In genomic region chr3:106560451-106560966, GRCh38 we compare ENCODE assay signal across 16 cellular contexts.
A peak's percentile ranks its signal among the peaks of the same experiment; 100 is the strongest.
DNase-seq lines count a peak whose midpoint lies in the region; ATAC-seq, FAIRE-seq and TF ChIP-seq lines count a peak whose summit lies in the region.
"Had no signal": no experiment of that assay in that cellular context is flagged by ENCODE, and none has a peak within 500 bp of the region (broad histone marks: within the 10 kb centered on the region; RNA-seq: fewer than 3 reads in every experiment).

No MANE protein-coding gene starts in this region.

- H3K4me2 ChIP-seq in IMR-90 (ENCODE audit: low read depth, low read length) (peak overlapping the region; percentile 26; the same call in 1 of the 2 replicates), keratinocyte (ENCODE audit: control insufficient read depth, extremely low read depth, insufficient read depth, low read depth, low read length) (peak overlapping the region; percentile 41)

- CTCF ChIA-PET in IMR-90 (lab: Yijun Ruan, JAX): no interaction called here

- no peaks in the 10 kb centered on the region for H3K27me3 ChIP-seq in IMR-90 (ENCODE audit: control insufficient read depth, insufficient read depth, low read length)
- H3K27me3 ChIP-seq in keratinocyte (ENCODE audit: control insufficient read depth, extremely low read depth, insufficient read depth, low read length): no peaks in the 10 kb centered on the region
- no peaks in the 10 kb centered on the region for H3K27me3 ChIP-seq in lower lobe of right lung (ENCODE audit: low read depth)

- no peak overlapping the region; the same call in 1 of the 2 replicates for H2BK20ac ChIP-seq in IMR-90 (ENCODE audit: low read depth, low read length)

- no peak overlapping the region for H3K4ac ChIP-seq in IMR-90 (ENCODE audit: low read depth, low read length)

- H3K36me3 ChIP-seq in IMR-90 (ENCODE audit: control insufficient read depth, insufficient read depth, low read length) (no peaks in the 10 kb centered on the region), keratinocyte (ENCODE audit: control insufficient read depth in 2 of 2, extremely low read depth in 1 of 2, insufficient read depth in 2 of 2, low read length in 2 of 2) (no peaks in the 10 kb centered on the region), lower lobe of right lung (no peaks in the 10 kb centered on the region)

- no peak overlapping the region for H3K23ac ChIP-seq in IMR-90 (ENCODE audit: low read depth, low read length)

- H2BK120ac ChIP-seq in IMR-90 (ENCODE audit: low read depth, low read length): peak overlapping the region; percentile 22; the same call in 1 of the 2 replicates

- H3K27ac ChIP-seq in IMR-90 (ENCODE audit: insufficient read depth, low read length): no peak overlapping the region
- H3K27ac ChIP-seq in keratinocyte (ENCODE audit: control insufficient read depth, insufficient read depth, low read length): peak overlapping the region; percentile 52
- no peak overlapping the region for H3K27ac ChIP-seq in lower lobe of right lung

- no peak overlapping the region for H4K91ac ChIP-seq in IMR-90 (ENCODE audit: insufficient read depth, low read depth, low read length)

- DNase-seq in AG09319 (ENCODE audit: extremely low read depth, low read depth): peak; percentile 41
- peak; percentile 71 for DNase-seq in IMR-90
- DNase-seq in amniotic epithelial cell (ENCODE audit: low read depth): peak; percentile 97
- DNase-seq in keratinocyte (ENCODE audit: low read depth, low spot score): peak; percentile 19
- no peak for DNase-seq in activated gamma-delta T cell treated with Interleukin-2 at 50 U/mL for 16 hours
- DNase-seq in activated naive CD4-positive, alpha-beta T cell treated with Interleukin-2 at 50 U/mL for 16 hours: no peak
- no peak for DNase-seq in lower lobe of right lung
- DNase-seq: activated CD4-positive, CD25-positive, alpha-beta regulatory T cell treated with anti-CD3 and anti-CD28 coated beads, Interleukin-2, amount 50 U/mL, for 72 hours; activated naive CD4-positive, alpha-beta T cell treated with anti-CD3 and anti-CD28 coated beads, Interleukin-2, amount 50 U/mL, for 16 hours; endodermal cell; left colon; NCI-H1105; nucleus accumbens; substantia nigra had no signal

- intact Hi-C loops in IMR-90 (cut with micrococcal nuclease): no loop called here
- intact Hi-C loops in lower lobe of right lung (cut with DNase I): no loop called here

- WGBS in IMR-90 (ENCODE audit: extremely low coverage in 2 of 2, insufficient read length in 1 of 2), 2 experiments: no CpG with 5 or more reads among the region's 3 CpGs

- no peak for TF ChIP-seq RAD21 in IMR-90 (IDR thresholded peaks at IDR 0.05; ENCODE audit: low read length)

- peak; percentile 79 for ATAC-seq in IMR-90 (ENCODE audit: low read depth)
- no peak for ATAC-seq in GM18907 (IDR thresholded peaks at IDR 0.05; ENCODE audit: unreplicated experiment)
- ATAC-seq in lower lobe of right lung: no peak
- ATAC-seq: left colon, Panc1 had no signal

- H2AK5ac ChIP-seq in IMR-90 (ENCODE audit: low read depth, low read length): no peak overlapping the region

- no peaks in the 10 kb centered on the region for H3K9me3 ChIP-seq in IMR-90 (ENCODE audit: control insufficient read depth, insufficient read depth, low read length)
- H3K9me3 ChIP-seq in keratinocyte (ENCODE audit: control insufficient read depth, low read depth, low read length): no peaks in the 10 kb centered on the region
- H3K9me3 ChIP-seq in lower lobe of right lung: no peaks in the 10 kb centered on the region

- 0 out of 2 replicates have a peak overlapping the region, but pooled peaks have one; percentile 17 for H3K14ac ChIP-seq in IMR-90 (replicated peaks; ENCODE audit: low read depth, low read length)

- no peak overlapping the region for H3K9ac ChIP-seq in IMR-90 (ENCODE audit: low read depth, low read length)
- H3K9ac ChIP-seq in keratinocyte (ENCODE audit: control insufficient read depth, extremely low read depth, insufficient read depth, low read length): no peak overlapping the region

- TF ChIP-seq POLR2A in IMR-90 (IDR thresholded peaks at IDR 0.05; ENCODE audit: low read depth, low read length): no peak

- no peaks in the 10 kb centered on the region for H3K79me2 ChIP-seq in keratinocyte (ENCODE audit: control insufficient read depth, insufficient read depth, low read length)

- no peak overlapping the region for H2AK9ac ChIP-seq in IMR-90 (replicated peaks; ENCODE audit: low read depth, low read length, poor library complexity)

- H2BK15ac ChIP-seq in IMR-90 (ENCODE audit: low read depth, low read length): no peak overlapping the region

- H2BK5ac ChIP-seq in IMR-90 (ENCODE audit: low read depth, low read length, poor library complexity, severe bottlenecking): peak overlapping the region; percentile 44

- H3K4me3 ChIP-seq in IMR-90 (ENCODE audit: insufficient read depth, low read depth, low read length) (no peak overlapping the region), keratinocyte (ENCODE audit: control insufficient read depth in 2 of 3, extremely low read depth in 1 of 3, insufficient read depth in 2 of 3, low read depth in 1 of 3, low read length in 3 of 3) (no peak overlapping the region), lower lobe of right lung (no peak overlapping the region)

- dilution Hi-C loops in IMR-90 (cut with HindIII; ENCODE audit: low sequenced_read_pairs, unreplicated experiment) (no loop called here), keratinocyte (cut with MboI; ENCODE audit: extremely low pct_ligation_motif_present, low sequenced_read_pairs) (no loop called here)

- H3K9me1 ChIP-seq in IMR-90 (ENCODE audit: insufficient read depth, low read length): no peaks in the 10 kb centered on the region
- H3K9me1 ChIP-seq in keratinocyte (ENCODE audit: control insufficient read depth, extremely low read depth, insufficient read depth, low read length): no peaks in the 10 kb centered on the region

- H4K5ac ChIP-seq in IMR-90 (ENCODE audit: low read depth, low read length): no peak overlapping the region

- FAIRE-seq in keratinocyte (lab: Jason Lieb, UNC): peak; percentile 67

- no TSS peak for BruUV-seq in IMR-90 (replicated peaks; lab: Mats Ljungman, UMichigan)

- POLR2A ChIA-PET in IMR-90 (lab: Charles Lee; ENCODE audit: unreplicated experiment): no interaction called here

- H4K20me1 ChIP-seq in IMR-90 (ENCODE audit: insufficient read depth, low read length) (no peaks in the 10 kb centered on the region), keratinocyte (ENCODE audit: control insufficient read depth, extremely low read depth, insufficient read depth, low read length) (no peaks in the 10 kb centered on the region)

- no peaks in the 10 kb centered on the region for H3K79me1 ChIP-seq in IMR-90 (ENCODE audit: low read depth in 1 of 2, low read length in 2 of 2)

- H3K4me1 ChIP-seq in IMR-90 (ENCODE audit: control insufficient read depth, insufficient read depth, low read length) (0 out of 2 replicates have a peak, but pooled peaks cover 2% of the 10 kb centered on the region), keratinocyte (ENCODE audit: control insufficient read depth, extremely low read depth, insufficient read depth, low read length) (peaks cover 10% of the 10 kb centered on the region), lower lobe of right lung (no peaks in the 10 kb centered on the region)

- TF ChIP-seq CTCF in AG09319 (IDR thresholded peaks at IDR 0.05; ENCODE audit: low read depth, low read length) (no peak), IMR-90 (conservative IDR thresholded peaks at IDR 0.05; ENCODE audit: low read depth, low read length) (no peak), keratinocyte (optimal IDR thresholded peaks at IDR 0.05 in 1 of 3, IDR thresholded peaks at IDR 0.05 in 1 of 3, conservative IDR thresholded peaks at IDR 0.05 in 1 of 3; ENCODE audit: extremely low read depth in 1 of 3, insufficient read depth in 2 of 3, low read length in 3 of 3) (no peak), lower lobe of right lung (IDR thresholded peaks at IDR 0.05) (no peak)

- H4K8ac ChIP-seq in IMR-90 (ENCODE audit: low read depth in 2 of 2, low read length in 2 of 2): no peak overlapping the region

- H3K18ac ChIP-seq in IMR-90 (ENCODE audit: low read depth, low read length): peak overlapping the region; percentile 37; the same call in 1 of the 2 replicates

- H2AFZ ChIP-seq in IMR-90 (replicated peaks; ENCODE audit: low read length, poor library complexity): no peak overlapping the region
- H2AFZ ChIP-seq in keratinocyte (ENCODE audit: control insufficient read depth, low read length): peak overlapping the region; percentile 26

- in situ Hi-C loops in IMR-90 (cut with MboI; ENCODE audit: low sequenced_read_pairs): no loop called here

- H3K56ac ChIP-seq in IMR-90 (ENCODE audit: extremely low read depth, insufficient read depth, low read length): no peak overlapping the region

TF ChIP-seq in IMR-90, 13 proteins besides CTCF, POLR2A, EP300 and RAD21:
- TF ChIP-seq CEBPB (IDR thresholded peaks at IDR 0.05; ENCODE audit: low read depth, low read length): peak; percentile 83
- no peak for TF ChIP-seq MXI1 (IDR thresholded peaks at IDR 0.05; ENCODE audit: borderline replicate concordance, low read depth, low read length)
- TF ChIP-seq USF2 (IDR thresholded peaks at IDR 0.05; ENCODE audit: low read depth, low read length): no peak
- TF ChIP-seq FOS (IDR thresholded peaks at IDR 0.05; ENCODE audit: low read depth, low read length): no peak
- no peak for TF ChIP-seq RCOR1 (IDR thresholded peaks at IDR 0.05; ENCODE audit: insufficient replicate concordance, low read length)
- TF ChIP-seq MAZ (IDR thresholded peaks at IDR 0.05; ENCODE audit: borderline replicate concordance, low read depth, low read length): no peak
- TF ChIP-seq MAFK (IDR thresholded peaks at IDR 0.05; ENCODE audit: low read depth, low read length): no peak
- no peak for TF ChIP-seq SMC3 (IDR thresholded peaks at IDR 0.05; ENCODE audit: low read depth, low read length)

Comparison
In these comparisons a context has a peak if more than half of its experiments do, and no peak if none do; other contexts are left out.
1. DNase-seq: peak in AG09319 (single experiment), IMR-90 (single experiment), amniotic epithelial cell (single experiment) and keratinocyte (single experiment); none in activated gamma-delta T cell treated with Interleukin-2 at 50 U/mL for 16 hours (single experiment), activated naive CD4-positive, alpha-beta T cell treated with Interleukin-2 at 50 U/mL for 16 hours (single experiment) and lower lobe of right lung (single experiment).